26 cellular contexts compared by ENCODE assay signal in the genomic region with DNA sequence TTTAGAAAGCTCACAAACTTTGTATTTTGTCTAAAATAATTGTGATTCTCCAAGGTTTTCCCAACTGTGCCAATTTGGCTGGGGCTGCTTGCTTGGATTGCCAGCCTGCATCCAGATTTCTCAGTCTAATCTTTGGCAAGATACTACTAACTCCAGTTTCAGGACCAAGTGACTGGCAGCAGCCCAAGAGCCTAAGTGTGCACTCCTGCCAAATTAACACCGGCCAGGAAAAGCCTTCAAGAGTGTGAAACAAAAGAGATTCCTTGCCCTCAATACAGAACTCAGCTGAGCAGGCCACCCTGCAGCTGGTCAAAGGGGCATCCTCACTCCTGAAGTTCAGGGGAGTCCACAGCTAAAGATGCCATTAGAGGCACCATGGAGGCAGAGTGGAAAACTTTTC.
DNase-seq lines count a peak whose midpoint lies in the region; ATAC-seq and TF ChIP-seq lines count a peak whose summit lies in the region.
"Had no signal": no experiment of that assay in that cellular context is flagged by ENCODE, and none has a peak within 500 bp of the region (broad histone marks: within the 10 kb centered on the region; RNA-seq: fewer than 3 reads in every experiment).

No MANE protein-coding gene starts in this region.

- H3K27me3 ChIP-seq in MG63, result no peaks in the 10 kb centered on the region; the same call in 1 of the 2 replicates
- no peaks in the 10 kb centered on the region for H3K27me3 ChIP-seq in right lobe of liver
- no peaks in the 10 kb centered on the region for H3K27me3 ChIP-seq in brain microvascular endothelial cell (replicated peaks)
- H3K27me3 ChIP-seq: cardiac muscle cell, ovary, transverse colon had no signal

- no peak for ATAC-seq in right lobe of liver
- ATAC-seq: SK-N-SH treated with all-trans-retinoic acid at 6 μM for 48 hours had no signal

- TF ChIP-seq CTCF in right lobe of liver (IDR thresholded peaks at IDR 0.05), result no peak
- no peak for TF ChIP-seq CTCF in brain microvascular endothelial cell (IDR thresholded peaks at IDR 0.05; ENCODE audit: low read depth, low read length, missing control alignments)

- H3K4me3 ChIP-seq in MG63 (no peak overlapping the region), right lobe of liver (no peak overlapping the region), brain microvascular endothelial cell (ENCODE audit: low read depth, low read length) (no peak overlapping the region)
- H3K4me3 ChIP-seq: cardiac muscle cell, ovary, transverse colon had no signal

- intact Hi-C loops in right lobe of liver (cut with DNase I), result no loop called here

- in situ Hi-C loops in brain microvascular endothelial cell (cut with HindIII; ENCODE audit: low pct_ligation_motif_present, low sequenced_read_pairs), result no loop called here

- H3K36me3 ChIP-seq in MG63 (no peaks in the 10 kb centered on the region), right lobe of liver (no peaks in the 10 kb centered on the region), brain microvascular endothelial cell (replicated peaks) (no peaks in the 10 kb centered on the region)
- H3K36me3 ChIP-seq: cardiac muscle cell, ovary, transverse colon had no signal

- no peak overlapping the region for H3K27ac ChIP-seq in right lobe of liver
- H3K27ac ChIP-seq in brain microvascular endothelial cell, result no peak overlapping the region
- H3K27ac ChIP-seq: C4-2B, cardiac muscle cell, ovary, transverse colon, VCaP had no signal

- DNase-seq in Ammon's horn (ENCODE audit: low spot score) (peak; percentile 66), MG63 (peak; percentile 39), cerebellum (ENCODE audit: low spot score) (peak; percentile 2), middle frontal gyrus (ENCODE audit: extremely low spot score, low spot score) (peak; percentile 57), right lobe of liver (no peak), NCI-H2107 treated with DMSO at 0.1 percent for 48 hours (lab: John Stamatoyannopoulos, UW; ENCODE audit: unreplicated experiment) (no peak), brain microvascular endothelial cell (no peak), COLO829 (ENCODE audit: low spot score) (no peak)
- DNase-seq: activated CD4-positive, alpha-beta T cell treated with anti-CD3 and anti-CD28 coated beads for 48 hours; activated gamma-delta T cell treated with Interleukin-2 at 50 U/mL for 16 hours; activated T-cell treated with anti-CD3 and anti-CD28 coated beads, Interleukin-2, amount 50 U/mL, for 24 hours; dermis blood vessel endothelial cell; glutamatergic neuron; mesendoderm; naive B cell; NCI-H1092 treated with DMSO at 0.1 percent for 48 hours; NCI-H2171; NCI-H69; RPMI8226; stimulated activated CD4-positive, alpha-beta T cell treated with anti-CD3 and anti-CD28 coated beads, Interleukin-15, amount 100 ng/mL, for 24 hours; transverse colon had no signal

- H3K9me3 ChIP-seq in MG63, result no peaks in the 10 kb centered on the region
- no peaks in the 10 kb centered on the region for H3K9me3 ChIP-seq in right lobe of liver
- H3K9me3 ChIP-seq: ovary, transverse colon had no signal

- no peak for TF ChIP-seq POLR2A in right lobe of liver (IDR thresholded peaks at IDR 0.05)

- H3K4me1 ChIP-seq in right lobe of liver, result no peaks in the 10 kb centered on the region
- H3K4me1 ChIP-seq: transverse colon had no signal

- WGBS in right lobe of liver (ENCODE audit: insufficient coverage, low coverage, low lambda C conversion rate, missing lambda C conversion rate), result 67% methylated on average over 1 of the region's 1 CpG

Comparison
In these comparisons a context has a peak if more than half of its experiments do, and no peak if none do; other contexts are left out.
1. DNase-seq: peak in Ammon's horn (single experiment), MG63 (single experiment), cerebellum (single experiment) and middle frontal gyrus (single experiment); none in right lobe of liver (0 of 3), NCI-H2107 treated with DMSO at 0.1 percent for 48 hours (single experiment), brain microvascular endothelial cell (single experiment) and COLO829 (single experiment).